ENCODE assay signal across 16 cellular contexts in genomic region chr16:46813611-46814010, GRCh38.
"Had no signal": no experiment of that assay in that cellular context is flagged by ENCODE, and none has a peak within 500 bp of the region (broad histone marks: within the 10 kb centered on the region; RNA-seq: fewer than 3 reads in every experiment).

No MANE protein-coding gene starts in this region.

- DNase-seq: activated CD4-positive, alpha-beta T cell treated with anti-CD3 and anti-CD28 coated beads for 1 hour; activated CD8-positive, alpha-beta T cell treated with anti-CD3 and anti-CD28 coated beads, Interleukin-2, amount 10 ng/mL, durations not matched to agents 7 days and 5 days; activated naive CD4-positive, alpha-beta T cell treated with Interleukin-2 at 50 U/mL for 16 hours; immature natural killer cell; kidney glomerular epithelial cell; left ventricle myocardium superior; naive thymus-derived CD8-positive, alpha-beta T cell; sigmoid colon; stimulated activated CD4-positive, alpha-beta T cell treated with anti-CD3 and anti-CD28 coated beads, Interleukin-4, amount 100 ng/mL, for 24 hours; stomach; SW 1271; testis; upper lobe of left lung; WERI-Rb-1 had no signal

- H3K36me3 ChIP-seq: sigmoid colon, upper lobe of left lung, WERI-Rb-1 had no signal

- H3K27ac Mint-ChIP-seq: activated CD8-positive, alpha-beta T cell treated with anti-CD3 and anti-CD28 coated beads, Interleukin-2, amount 10 ng/mL, durations not matched to agents 7 days and 5 days; stimulated activated effector memory CD8-positive, alpha-beta T cell treated with anti-CD3 and anti-CD28 coated beads, Interleukin-12 subunit alpha, Interleukin-12 subunit beta, amount 100 ng/mL, for 72 hours had no signal

- H3K27ac ChIP-seq: sigmoid colon, stomach, testis, upper lobe of left lung, WERI-Rb-1 had no signal

- H3K27me3 ChIP-seq: sigmoid colon, stomach, testis, upper lobe of left lung had no signal

- H3K4me3 Mint-ChIP-seq: activated CD8-positive, alpha-beta T cell treated with anti-CD3 and anti-CD28 coated beads, Interleukin-2, amount 10 ng/mL, durations not matched to agents 7 days and 5 days; memory B cell had no signal

- H3K9me3 Mint-ChIP-seq: stimulated activated effector memory CD8-positive, alpha-beta T cell treated with anti-CD3 and anti-CD28 coated beads, Interleukin-12 subunit alpha, Interleukin-12 subunit beta, amount 100 ng/mL, for 72 hours had no signal

- H3K4me3 ChIP-seq: sigmoid colon, stomach, testis, upper lobe of left lung had no signal

- H3K27me3 Mint-ChIP-seq: memory B cell; naive thymus-derived CD8-positive, alpha-beta T cell had no signal

- H3K9me3 ChIP-seq: sigmoid colon, stomach, testis, upper lobe of left lung had no signal
